22 cellular contexts compared by ENCODE assay signal in the genomic region with DNA sequence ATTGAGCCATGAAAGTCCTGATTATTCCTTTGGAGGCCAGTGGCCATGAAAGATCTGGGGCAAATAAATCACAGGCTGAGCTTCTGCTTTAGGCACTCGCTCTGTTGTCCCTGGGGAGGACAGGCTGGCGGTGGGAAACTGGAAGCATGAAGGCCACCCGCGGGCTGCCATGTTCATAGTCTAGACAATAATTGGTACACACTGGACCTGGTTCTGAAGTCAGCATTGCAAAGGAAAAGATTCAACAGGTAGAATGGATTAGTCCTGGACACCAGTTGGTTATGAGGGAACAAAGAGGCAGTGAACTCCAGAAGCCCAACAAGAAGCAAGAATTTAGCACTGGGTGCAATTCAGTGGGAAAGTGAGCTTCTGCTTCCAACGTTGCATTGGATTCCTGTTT.
"Had no signal": no experiment of that assay in that cellular context is flagged by ENCODE, and none has a peak within 500 bp of the region (broad histone marks: within the 10 kb centered on the region; RNA-seq: fewer than 3 reads in every experiment).

No MANE protein-coding gene starts in this region.

- H3K4me2 ChIP-seq: hepatocyte had no signal

- H3K27me3 ChIP-seq: esophagus muscularis mucosa, foreskin keratinocyte, gastroesophageal sphincter had no signal

- H3K4me1 ChIP-seq: esophagus muscularis mucosa, foreskin keratinocyte, gastroesophageal sphincter, heart left ventricle, left lung, lower lobe of right lung had no signal

- H3K36me3 ChIP-seq: esophagus muscularis mucosa, gastroesophageal sphincter, heart left ventricle, left lung, lower lobe of right lung had no signal

- H3K27ac ChIP-seq: coronary artery, dorsolateral prefrontal cortex, esophagus muscularis mucosa, foreskin keratinocyte, gastroesophageal sphincter, heart left ventricle, hepatocyte, left lung, lower lobe of right lung had no signal

- DNase-seq: dermis blood vessel endothelial cell; dorsolateral prefrontal cortex; effector CD4-positive, alpha-beta T cell; effector memory CD4-positive, alpha-beta T cell; foreskin keratinocyte; heart left ventricle; left cardiac atrium; left lung; left ventricle myocardium superior; lower lobe of right lung; mesenchymal stem cell; midbrain; naive thymus-derived CD4-positive, alpha-beta T cell had no signal

- H3K9me3 ChIP-seq: esophagus muscularis mucosa, gastroesophageal sphincter, heart left ventricle, left lung, lower lobe of right lung had no signal

- FAIRE-seq: colon, endothelial cell of umbilical vein, frontal cortex, islet of Langerhans, keratinocyte had no signal

- H3K4me3 ChIP-seq: coronary artery, dorsolateral prefrontal cortex, esophagus muscularis mucosa, gastroesophageal sphincter, heart left ventricle, hepatocyte, left lung, lower lobe of right lung had no signal

- ATAC-seq: foreskin keratinocyte; gastroesophageal sphincter; heart left ventricle; left cardiac atrium; left lung; left ventricle myocardium superior; lower lobe of right lung; naive thymus-derived CD4-positive, alpha-beta T cell had no signal
